ENCODE assay signal across 13 cellular contexts in genomic region chr17:50052822-50053653, GRCh38. TPM values are rescaled to one million over a fixed set of nuclear protein-coding genes. Genes with fewer than 3 reads are reported as not detected.
A peak's percentile ranks its signal among the peaks of the same experiment; 100 is the strongest.
DNase-seq lines count a peak whose midpoint lies in the region; ATAC-seq and TF ChIP-seq lines count a peak whose summit lies in the region.
"Had no signal": no experiment of that assay in that cellular context is flagged by ENCODE, and none has a peak within 500 bp of the region (broad histone marks: within the 10 kb centered on the region; RNA-seq: fewer than 3 reads in every experiment).

No MANE protein-coding gene starts in this region.

- peak overlapping the region in 1 of 2 experiments; percentile 3; a peak in 1 of 4 replicates for H3K4me3 ChIP-seq in HCT116 (replicated peaks in 1 of 2; ENCODE audit: low read depth in 1 of 2, low read length in 2 of 2)
- H3K4me3 ChIP-seq: dorsolateral prefrontal cortex had no signal

- peak overlapping the region; percentile 82 for H3K9ac ChIP-seq in HCT116 (ENCODE audit: low read length)

- POLR2A ChIA-PET in HCT116 (lab: Charles Lee) = interaction anchor here (1.2 to 6.8 kb wide), 6 partner anchors 8 to 23 kb away, joined by 3 to 99 read pairs (median 12); no protein-coding TSS in a partner anchor

- no peaks in the 10 kb centered on the region for H3K27me3 Mint-ChIP-seq in activated T-helper 1 cell treated with anti-CD3 and anti-CD28 coated beads, Interleukin-12 subunit alpha, Interleukin-12 subunit beta, Interleukin-2, Interleukin-4 antibody, amounts not matched to agents 30 ng/mL and 10 ng/mL and 1 ng/mL, durations not matched to agents 14 hours and 24 hours and 36 hours (ENCODE audit: insufficient read depth)
- peaks cover 52 to 67% (median 56%) of the 10 kb centered on the region in 3 donors for H3K27me3 Mint-ChIP-seq in CD14-positive monocyte (ENCODE audit: low read depth in 3 of 3)

- CTCF ChIA-PET in HCT116 (lab: Charles Lee) = interaction anchor here (1.1 to 2.5 kb wide), 6 partner anchors 11 to 42 kb away, joined by 3 to 7 read pairs (median 4); partner anchors contain the start of gene PDK2

- H4K20me1 ChIP-seq in HCT116 (ENCODE audit: insufficient read depth) = no peaks in the 10 kb centered on the region

- no peaks in the 10 kb centered on the region for H3K9me2 ChIP-seq in HCT116 (ENCODE audit: insufficient read depth)

- intact Hi-C loops in HCT116 (cut with micrococcal nuclease) = no loop called here
- intact Hi-C loops in activated T-helper 1 cell treated with anti-CD3 and anti-CD28 coated beads, Interleukin-12 subunit alpha, Interleukin-12 subunit beta, Interleukin-2, Interleukin-4 antibody, amounts not matched to agents 30 ng/mL and 10 ng/mL and 1 ng/mL, durations not matched to agents 14 hours and 24 hours and 36 hours (cut with micrococcal nuclease) = no loop called here
- intact Hi-C loops in left ventricle myocardium superior (cut with micrococcal nuclease) = no loop called here
- intact Hi-C loops in CD14-positive monocyte (cut with micrococcal nuclease) = no loop called here

- no peaks in the 10 kb centered on the region for H3K36me3 Mint-ChIP-seq in activated T-helper 1 cell treated with anti-CD3 and anti-CD28 coated beads, Interleukin-12 subunit alpha, Interleukin-12 subunit beta, Interleukin-2, Interleukin-4 antibody, amounts not matched to agents 30 ng/mL and 10 ng/mL and 1 ng/mL, durations not matched to agents 14 hours and 24 hours and 36 hours (ENCODE audit: low read depth)
- peaks cover 0 to 6% of the 10 kb centered on the region in 2 donors for H3K36me3 Mint-ChIP-seq in CD14-positive monocyte

- H3K9me3 Mint-ChIP-seq in activated T-helper 1 cell treated with anti-CD3 and anti-CD28 coated beads, Interleukin-12 subunit alpha, Interleukin-12 subunit beta, Interleukin-2, Interleukin-4 antibody, amounts not matched to agents 30 ng/mL and 10 ng/mL and 1 ng/mL, durations not matched to agents 14 hours and 24 hours and 36 hours = no peaks in the 10 kb centered on the region
- H3K9me3 Mint-ChIP-seq in CD14-positive monocyte = peaks cover 0 to 18% (median 5%) of the 10 kb centered on the region in 7 donors
- H3K9me3 Mint-ChIP-seq: activated T-cell treated with anti-CD3 and anti-CD28 coated beads, Interleukin-2, amount 50 U/mL, for 72 hours had no signal

- peak overlapping the region; percentile 93 for H3K27ac ChIP-seq in HCT116 (ENCODE audit: low read depth, low read length)
- H3K27ac ChIP-seq: dorsolateral prefrontal cortex had no signal

- no peak for TF ChIP-seq POLR2A in HCT116 (IDR thresholded peaks at IDR 0.05; ENCODE audit: borderline replicate concordance, extremely low read depth, insufficient read depth, insufficient read length)

- no peak for ATAC-seq in HCT116
- peak; percentile 1 for ATAC-seq in left ventricle myocardium superior
- ATAC-seq: activated T-cell treated with anti-CD3 and anti-CD28 coated beads, Interleukin-2, amount 50 U/mL, for 72 hours had no signal

- H3K9me3 ChIP-seq in HCT116 (ENCODE audit: control insufficient read depth in 1 of 2, insufficient read depth in 1 of 2, low read depth in 1 of 2, low read length in 2 of 2) = no peaks in the 10 kb centered on the region

- H3K79me2 ChIP-seq in HCT116 (ENCODE audit: insufficient read depth, low read length) = peaks cover 23% of the 10 kb centered on the region

- peak overlapping the region; percentile 14 for H3K27ac Mint-ChIP-seq in activated T-helper 1 cell treated with anti-CD3 and anti-CD28 coated beads, Interleukin-12 subunit alpha, Interleukin-12 subunit beta, Interleukin-2, Interleukin-4 antibody, amounts not matched to agents 30 ng/mL and 10 ng/mL and 1 ng/mL, durations not matched to agents 14 hours and 24 hours and 36 hours
- no peak overlapping the region for H3K27ac Mint-ChIP-seq in CD14-positive monocyte
- H3K27ac Mint-ChIP-seq: activated T-cell treated with anti-CD3 and anti-CD28 coated beads, Interleukin-2, amount 50 U/mL, for 72 hours had no signal

- no peak overlapping the region for H2AFZ ChIP-seq in HCT116 (ENCODE audit: low read depth, low read length, poor library complexity, severe bottlenecking)

- BruUV-seq in HCT116 (replicated peaks; lab: Mats Ljungman, UMichigan) = no TSS peak

- H3K4me3 Mint-ChIP-seq in activated T-helper 1 cell treated with anti-CD3 and anti-CD28 coated beads, Interleukin-12 subunit alpha, Interleukin-12 subunit beta, Interleukin-2, Interleukin-4 antibody, amounts not matched to agents 30 ng/mL and 10 ng/mL and 1 ng/mL, durations not matched to agents 14 hours and 24 hours and 36 hours = no peak overlapping the region
- H3K4me3 Mint-ChIP-seq in CD14-positive monocyte = peak overlapping the region in 1 of 2 donors; percentile 13
- H3K4me3 Mint-ChIP-seq: activated T-cell treated with anti-CD3 and anti-CD28 coated beads, Interleukin-2, amount 50 U/mL, for 72 hours had no signal

- peaks cover 0 to 7% of the 10 kb centered on the region in 2 experiments; a peak in 1 of 4 replicates for H3K36me3 ChIP-seq in HCT116 (ENCODE audit: control insufficient read depth in 1 of 2, insufficient read depth in 2 of 2, low read length in 2 of 2)

- peak overlapping the region; percentile 87 for H3K4me2 ChIP-seq in HCT116 (ENCODE audit: low read length)

- no peak for TF ChIP-seq RAD21 in HCT116 (IDR thresholded peaks at IDR 0.05; ENCODE audit: low read depth)

- H3K4me1 ChIP-seq in HCT116 (ENCODE audit: control insufficient read depth in 1 of 2, insufficient read depth in 2 of 2, low read length in 2 of 2) = peaks cover 76 to 86% of the 10 kb centered on the region in 2 experiments

- TF ChIP-seq CTCF in HCT116 (IDR thresholded peaks at IDR 0.05 in 2 of 3, conservative IDR thresholded peaks at IDR 0.05 in 1 of 3; ENCODE audit: borderline replicate concordance in 1 of 3, insufficient read depth in 1 of 3, low read depth in 2 of 3, low read length in 2 of 3) = no peak
- TF ChIP-seq CTCF in CD14-positive monocyte (IDR thresholded peaks at IDR 0.05) = no peak

- RAD21 ChIA-PET in HCT116 (lab: Charles Lee; ENCODE audit: low non-redundant PET in 1 of 2, low total read pairs in 2 of 2, uncharacterized antibody in 2 of 2, unreplicated experiment in 2 of 2) = no interaction called here

- DNase-seq in HCT116 (ENCODE audit: low read depth, low spot score) (no peak), left ventricle myocardium superior (peak; percentile 56), pulmonary artery endothelial cell (ENCODE audit: low read depth, low spot score) (peak; percentile 69), CD14-positive monocyte (ENCODE audit: low spot score) (no peak), NOMO-1 treated with dmso at 0.1 percent for 144 hours (lab: John Stamatoyannopoulos, UW; ENCODE audit: unreplicated experiment) (no peak)
- DNase-seq in activated T-helper 1 cell treated with anti-CD3 and anti-CD28 coated beads, Interleukin-12 subunit alpha, Interleukin-12 subunit beta, Interleukin-2, Interleukin-4 antibody, amounts not matched to agents 30 ng/mL and 10 ng/mL and 1 ng/mL, durations not matched to agents 14 hours and 24 hours and 36 hours (ENCODE audit: low spot score) = no peak
- DNase-seq in activated CD4-positive, CD25-positive, alpha-beta regulatory T cell (lab: John Stamatoyannopoulos, UW) = no peak
- DNase-seq in stimulated activated CD4-positive, alpha-beta T cell treated with anti-CD3 and anti-CD28 coated beads, Interleukin-2, amount 100 ng/mL, for 48 hours = no peak
- DNase-seq: activated T-cell treated with anti-CD3 and anti-CD28 coated beads, Interleukin-2, amount 50 U/mL, for 72 hours; DND-41; dorsolateral prefrontal cortex; NCI-H446; T-helper 9 cell had no signal

- H3K4me1 Mint-ChIP-seq in activated T-helper 1 cell treated with anti-CD3 and anti-CD28 coated beads, Interleukin-12 subunit alpha, Interleukin-12 subunit beta, Interleukin-2, Interleukin-4 antibody, amounts not matched to agents 30 ng/mL and 10 ng/mL and 1 ng/mL, durations not matched to agents 14 hours and 24 hours and 36 hours (ENCODE audit: low read depth) = peaks cover 69% of the 10 kb centered on the region
- H3K4me1 Mint-ChIP-seq in CD14-positive monocyte = peaks cover 21% of the 10 kb centered on the region

- no peaks in the 10 kb centered on the region for H3K27me3 ChIP-seq in HCT116 (ENCODE audit: insufficient read depth, low read length)
- H3K27me3 ChIP-seq: dorsolateral prefrontal cortex had no signal

TF ChIP-seq in HCT116, 20 proteins besides CTCF, POLR2A, EP300 and RAD21 (continues in another document):
- TF ChIP-seq POLR2AphosphoS5 (IDR thresholded peaks at IDR 0.05; ENCODE audit: low read depth, low read length) = peak; percentile 51

RNA-seq across cellular contexts. Expression of gene ITGA3, which starts 2.9 kb away (rescaled TPM):
- total RNA-seq in HCT116 (2021; ENCODE audit: unreplicated experiment) (392 TPM), left ventricle myocardium superior (16.5 TPM), pulmonary artery endothelial cell (77.7 and 101 TPM in 2 replicates)
- 522 and 560 TPM in 2 replicates for polyA plus RNA-seq in HCT116 (2012)
- total RNA-seq in activated T-helper 1 cell treated with anti-CD3 and anti-CD28 coated beads, Interleukin-12 subunit alpha, Interleukin-12 subunit beta, Interleukin-2, Interleukin-4 antibody, amounts not matched to agents 30 ng/mL and 10 ng/mL and 1 ng/mL, durations not matched to agents 14 hours and 24 hours and 36 hours = 18.0 and 20.6 TPM in 2 replicates
- polyA plus RNA-seq in CD14-positive monocyte = under 1 TPM in 1 of 2 donors, not detected in 1; 0.31 TPM

RNA-seq across cellular contexts. Expression of gene PDK2, which starts 42.1 kb away (rescaled TPM):
- total RNA-seq in HCT116 (2021; ENCODE audit: unreplicated experiment) (39.1 TPM), left ventricle myocardium superior (277 TPM), pulmonary artery endothelial cell (7.8 and 11.2 TPM in 2 replicates)
- 62.1 and 68.9 TPM in 2 replicates for polyA plus RNA-seq in HCT116 (2012)
- 13.7 and 16.9 TPM in 2 replicates for total RNA-seq in activated T-helper 1 cell treated with anti-CD3 and anti-CD28 coated beads, Interleukin-12 subunit alpha, Interleukin-12 subunit beta, Interleukin-2, Interleukin-4 antibody, amounts not matched to agents 30 ng/mL and 10 ng/mL and 1 ng/mL, durations not matched to agents 14 hours and 24 hours and 36 hours
- 10 to 100 TPM; 15.9 to 23.4 TPM for polyA plus RNA-seq in CD14-positive monocyte

RNA-seq across cellular contexts. Expression of gene DLX3, which starts 58.0 kb away (rescaled TPM):
- total RNA-seq in HCT116 (2021; ENCODE audit: unreplicated experiment) (not detected), left ventricle myocardium superior (not detected), pulmonary artery endothelial cell (not detected in 2 replicates)
- 0.04 TPM in 1 of 2 replicates, not detected in the other for polyA plus RNA-seq in HCT116 (2012)
- total RNA-seq in activated T-helper 1 cell treated with anti-CD3 and anti-CD28 coated beads, Interleukin-12 subunit alpha, Interleukin-12 subunit beta, Interleukin-2, Interleukin-4 antibody, amounts not matched to agents 30 ng/mL and 10 ng/mL and 1 ng/mL, durations not matched to agents 14 hours and 24 hours and 36 hours = not detected in 2 replicates
- polyA plus RNA-seq in CD14-positive monocyte = not detected

Comparison
In these comparisons a context has a peak if more than half of its experiments do, and no peak if none do; other contexts are left out.
1. DNase-seq: peak in left ventricle myocardium superior (single experiment) and pulmonary artery endothelial cell (single experiment); none in HCT116 (single experiment), activated T-helper 1 cell treated with anti-CD3 and anti-CD28 coated beads, Interleukin-12 subunit alpha, Interleukin-12 subunit beta, Interleukin-2, Interleukin-4 antibody, amounts not matched to agents 30 ng/mL and 10 ng/mL and 1 ng/mL, durations not matched to agents 14 hours and 24 hours and 36 hours (single experiment), CD14-positive monocyte (single experiment), activated CD4-positive, CD25-positive, alpha-beta regulatory T cell (0 of 4), stimulated activated CD4-positive, alpha-beta T cell treated with anti-CD3 and anti-CD28 coated beads, Interleukin-2, amount 100 ng/mL, for 48 hours (0 of 2) and NOMO-1 treated with dmso at 0.1 percent for 144 hours (single experiment).